17 cellular contexts compared by ENCODE assay signal in the genomic region with DNA sequence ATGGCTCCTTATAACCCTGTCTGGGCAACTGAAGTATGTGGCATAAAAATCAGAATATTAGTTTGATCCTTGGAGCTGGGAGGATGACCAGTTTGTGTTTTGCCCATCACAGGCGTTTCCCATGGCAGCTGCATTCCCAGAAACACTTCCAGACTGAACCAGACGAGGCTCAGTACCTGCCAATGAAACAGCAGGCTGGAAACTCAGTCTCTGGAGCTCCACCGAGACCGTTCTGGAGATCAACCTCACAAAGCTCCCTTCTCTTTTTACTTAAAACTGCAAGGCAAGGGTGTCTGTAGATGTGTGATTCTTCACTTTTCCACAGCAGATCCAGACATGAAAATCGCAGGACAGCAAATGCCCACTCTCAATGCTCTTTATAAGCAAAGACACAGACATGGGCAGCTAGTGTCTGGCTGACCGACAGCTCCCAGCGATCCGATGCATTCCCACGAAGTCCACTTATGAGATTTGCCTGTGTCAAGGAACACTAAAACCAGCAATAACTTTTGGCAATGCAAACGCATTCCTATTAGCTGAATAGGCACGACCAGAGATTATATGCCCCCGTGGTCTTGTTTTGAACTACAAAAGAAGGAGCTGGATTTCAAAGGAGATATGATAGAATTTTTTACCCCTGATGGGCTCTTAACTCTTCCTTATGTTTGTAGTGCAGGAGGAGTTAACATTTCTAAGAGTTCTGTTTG.
A peak's percentile ranks its signal among the peaks of the same experiment; 100 is the strongest.
DNase-seq lines count a peak whose midpoint lies in the region; ATAC-seq, FAIRE-seq and TF ChIP-seq lines count a peak whose summit lies in the region.
"Had no signal": no experiment of that assay in that cellular context is flagged by ENCODE, and none has a peak within 500 bp of the region (broad histone marks: within the 10 kb centered on the region; RNA-seq: fewer than 3 reads in every experiment).

No MANE protein-coding gene starts in this region.

- peaks cover 10% of the 10 kb centered on the region for H3K36me3 Mint-ChIP-seq in chondrocyte (ENCODE audit: low read depth)
- H3K36me3 Mint-ChIP-seq in mesothelial cell of epicardium, result no peaks in the 10 kb centered on the region
- H3K36me3 Mint-ChIP-seq: activated naive CD4-positive, alpha-beta T cell treated with anti-CD3 and anti-CD28 coated beads, Interleukin-2, amount 10 ng/mL, durations not matched to agents 7 days and 5 days; naive B cell had no signal

- TF ChIP-seq POLR2A in tibial nerve (IDR thresholded peaks at IDR 0.05) (no peak), lower leg skin (IDR thresholded peaks at IDR 0.05) (no peak)

- H3K9me3 ChIP-seq in tibial nerve, result no peaks in the 10 kb centered on the region
- H3K9me3 ChIP-seq: A549, heart right ventricle had no signal

- H3K27me3 Mint-ChIP-seq in chondrocyte (ENCODE audit: low read depth) (no peaks in the 10 kb centered on the region), mesothelial cell of epicardium (ENCODE audit: low read depth) (peaks cover 1% of the 10 kb centered on the region)
- H3K27me3 Mint-ChIP-seq: activated naive CD4-positive, alpha-beta T cell treated with anti-CD3 and anti-CD28 coated beads, Interleukin-2, amount 10 ng/mL, durations not matched to agents 7 days and 5 days had no signal

- H3K79me2 ChIP-seq in ACC112 (ENCODE audit: control insufficient read depth, insufficient read depth, low read length, unreplicated experiment), result no peaks in the 10 kb centered on the region

- H3K27me3 ChIP-seq in ACC112 (ENCODE audit: insufficient read depth, low read length), result no peaks in the 10 kb centered on the region
- H3K27me3 ChIP-seq in tibial nerve, result no peaks in the 10 kb centered on the region

- TF ChIP-seq CTCF in chondrocyte (IDR thresholded peaks at IDR 0.05) (no peak), mesothelial cell of epicardium (IDR thresholded peaks at IDR 0.05; ENCODE audit: unreplicated experiment) (no peak), tibial nerve (IDR thresholded peaks at IDR 0.05) (no peak), lower leg skin (IDR thresholded peaks at IDR 0.05) (no peak)

- 0 out of 2 replicates have a peak overlapping the region, but pooled peaks have one; percentile 4 for H3K27ac ChIP-seq in ACC112 (ENCODE audit: low read depth, low read length)
- H3K27ac ChIP-seq in tibial nerve, result no peak overlapping the region
- H3K27ac ChIP-seq: A549, heart right ventricle had no signal

- H3K36me3 ChIP-seq in ACC112 (ENCODE audit: insufficient read depth, low read length), result peaks cover 11% of the 10 kb centered on the region; the same call in 1 of the 2 replicates
- H3K36me3 ChIP-seq in tibial nerve, result no peaks in the 10 kb centered on the region
- H3K36me3 ChIP-seq: heart right ventricle had no signal

- no peak overlapping the region for H2AFZ ChIP-seq in ACC112 (ENCODE audit: low read length, unreplicated experiment)

- H3K4me1 ChIP-seq in ACC112 (ENCODE audit: control insufficient read depth, insufficient read depth, low read length, unreplicated experiment) (peaks cover 12% of the 10 kb centered on the region), tibial nerve (peaks cover 0 to 5% (median 0%) of the 10 kb centered on the region in 4 donors)
- H3K4me1 ChIP-seq: heart right ventricle had no signal

- peaks cover 3% of the 10 kb centered on the region for H3K9me3 Mint-ChIP-seq in chondrocyte (ENCODE audit: low read depth)
- H3K9me3 Mint-ChIP-seq in mesothelial cell of epicardium, result no peaks in the 10 kb centered on the region
- H3K9me3 Mint-ChIP-seq: naive B cell had no signal

- ATAC-seq in HG03442 (IDR thresholded peaks at IDR 0.05; ENCODE audit: unreplicated experiment), result no peak
- ATAC-seq: A549, heart right ventricle had no signal

- H3K4me3 Mint-ChIP-seq in chondrocyte (ENCODE audit: unreplicated experiment), result peak overlapping the region; percentile 43
- H3K4me3 Mint-ChIP-seq in mesothelial cell of epicardium, result no peak overlapping the region
- H3K4me3 Mint-ChIP-seq: activated naive CD4-positive, alpha-beta T cell treated with anti-CD3 and anti-CD28 coated beads, Interleukin-2, amount 10 ng/mL, durations not matched to agents 7 days and 5 days; naive B cell had no signal

- H3K4me1 Mint-ChIP-seq in chondrocyte (ENCODE audit: low read depth) (peaks cover 34% of the 10 kb centered on the region), mesothelial cell of epicardium (peaks cover 16% of the 10 kb centered on the region)
- H3K4me1 Mint-ChIP-seq: activated naive CD4-positive, alpha-beta T cell treated with anti-CD3 and anti-CD28 coated beads, Interleukin-2, amount 10 ng/mL, durations not matched to agents 7 days and 5 days; naive B cell had no signal

- intact Hi-C loops in lower leg skin (cut with DNase I; ENCODE audit: low total_unique reads), result no loop called here

- peak overlapping the region; percentile 94 for H3K27ac Mint-ChIP-seq in chondrocyte (ENCODE audit: unreplicated experiment)
- peak overlapping the region; percentile 14 for H3K27ac Mint-ChIP-seq in mesothelial cell of epicardium
- H3K27ac Mint-ChIP-seq: activated naive CD4-positive, alpha-beta T cell treated with anti-CD3 and anti-CD28 coated beads, Interleukin-2, amount 10 ng/mL, durations not matched to agents 7 days and 5 days; naive B cell had no signal

- FAIRE-seq in frontal cortex (lab: Jason Lieb, UNC), result no peak
- FAIRE-seq: A549, endometrium had no signal

- H3K4me3 ChIP-seq in ACC112 (ENCODE audit: low read depth, low read length) (no peak overlapping the region), tibial nerve (no peak overlapping the region), lower leg skin (ENCODE audit: low read depth, poor library complexity, severe bottlenecking) (no peak overlapping the region)
- H3K4me3 ChIP-seq: A549, heart right ventricle had no signal

- DNase-seq in HS-27A (ENCODE audit: low read depth) (peak; percentile 33), chondrocyte (ENCODE audit: low spot score) (no peak), mesothelial cell of epicardium (ENCODE audit: low spot score in 2 of 2, unreplicated experiment in 2 of 2) (no peak), tibial nerve (ENCODE audit: low spot score in 2 of 2) (no peak), frontal cortex (ENCODE audit: low spot score in 2 of 2) (no peak), lower leg skin (ENCODE audit: low spot score in 2 of 2) (no peak)
- DNase-seq: activated naive CD4-positive, alpha-beta T cell treated with anti-CD3 and anti-CD28 coated beads, Interleukin-2, amount 10 ng/mL, durations not matched to agents 7 days and 5 days; Calu3; central memory CD4-positive, alpha-beta T cell; heart right ventricle; naive B cell; NCI-H1694; stimulated activated CD4-positive, alpha-beta T cell treated with anti-CD3 and anti-CD28 coated beads, Interleukin-2, amount 100 ng/mL, for 48 hours had no signal

- TF ChIP-seq EP300 in tibial nerve (IDR thresholded peaks at IDR 0.05), result no peak

- 49 to 63% methylated on average over 12 of the region's 12 CpGs for WGBS in tibial nerve, 2 donors
- 43 to 61% methylated on average over 12 of the region's 12 CpGs for WGBS in lower leg skin, 2 donors
